In genomic region chr1:94047914-94048313, GRCh38 we compare ENCODE assay signal across 15 cellular contexts.
A peak's percentile ranks its signal among the peaks of the same experiment; 100 is the strongest.
DNase-seq lines count a peak whose midpoint lies in the region; ATAC-seq and TF ChIP-seq lines count a peak whose summit lies in the region.
"Had no signal": no experiment of that assay in that cellular context is flagged by ENCODE, and none has a peak within 500 bp of the region (broad histone marks: within the 10 kb centered on the region; RNA-seq: fewer than 3 reads in every experiment).

No MANE protein-coding gene starts in this region.

- H4K8ac ChIP-seq in IMR-90 (ENCODE audit: low read depth in 2 of 2, low read length in 2 of 2), result no peak overlapping the region

- CTCF ChIA-PET in IMR-90 (lab: Yijun Ruan, JAX) (interaction anchor here (2.3 kb wide), 1 partner anchor 288 kb away, joined by 8 read pairs; no protein-coding TSS in a partner anchor), PC-9 (lab: Charles Lee) (no interaction called here)

- no peaks in the 10 kb centered on the region for H3K36me3 ChIP-seq in IMR-90 (ENCODE audit: control insufficient read depth, insufficient read depth, low read length)
- no peaks in the 10 kb centered on the region for H3K36me3 ChIP-seq in subcutaneous abdominal adipose tissue (ENCODE audit: control insufficient read depth in 5 of 5, insufficient read depth in 5 of 5, low read length in 5 of 5)
- no peaks in the 10 kb centered on the region for H3K36me3 ChIP-seq in PC-9 (ENCODE audit: low read depth)

- H3K27me3 Mint-ChIP-seq in mesothelial cell of epicardium (ENCODE audit: low read depth), result no peaks in the 10 kb centered on the region
- H3K27me3 Mint-ChIP-seq in activated T-cell treated with anti-CD3 and anti-CD28 coated beads, Interleukin-2, amount 50 U/mL, for 72 hours (ENCODE audit: low read depth), result peaks cover 7% of the 10 kb centered on the region

- TF ChIP-seq CTCF in IMR-90 (conservative IDR thresholded peaks at IDR 0.05; ENCODE audit: low read depth, low read length) (no peak), coronary artery (IDR thresholded peaks at IDR 0.05) (no peak), mesothelial cell of epicardium (IDR thresholded peaks at IDR 0.05; ENCODE audit: unreplicated experiment) (no peak), PC-9 (conservative IDR thresholded peaks at IDR 0.05) (no peak)

- no peak overlapping the region for H2BK5ac ChIP-seq in IMR-90 (ENCODE audit: low read depth, low read length, poor library complexity, severe bottlenecking)

- H3K79me1 ChIP-seq in IMR-90 (ENCODE audit: low read depth in 1 of 2, low read length in 2 of 2), result no peaks in the 10 kb centered on the region

- no peak for DNase-seq in IMR-90
- no peak for DNase-seq in coronary artery (ENCODE audit: low spot score)
- DNase-seq in mesothelial cell of epicardium (ENCODE audit: low spot score in 2 of 2, unreplicated experiment in 2 of 2), result no peak
- no peak for DNase-seq in PC-9
- DNase-seq in activated T-cell treated with anti-CD3 and anti-CD28 coated beads, Interleukin-2, amount 50 U/mL, for 72 hours, result no peak
- no peak for DNase-seq in superior temporal gyrus (ENCODE audit: extremely low spot score)
- no peak for DNase-seq in posterior vena cava (ENCODE audit: low spot score)
- DNase-seq: activated T-cell treated with anti-CD3 and anti-CD28 coated beads for 4 hours; Calu3; NCI-H1105; NCI-H2227 treated with DMSO at 0.1 percent for 48 hours; stimulated activated CD4-positive, alpha-beta T cell treated with anti-CD3 and anti-CD28 coated beads, Interleukin-4, amount 100 ng/mL, for 1 hour; T-cell had no signal

- no peak overlapping the region; the same call in 1 of the 2 replicates for H4K91ac ChIP-seq in IMR-90 (ENCODE audit: insufficient read depth, low read depth, low read length)

- intact Hi-C loops in IMR-90 (cut with micrococcal nuclease), result loop anchor here (5.0 kb wide), 1 partner anchor 189 kb away; the partner anchor contains the start of gene ARHGAP29
- intact Hi-C loops in PC-9 (cut with micrococcal nuclease; ENCODE audit: unreplicated experiment), result loop anchor here (5.0 kb wide), 2 partner anchors 119 to 199 kb away; no protein-coding TSS in a partner anchor
- intact Hi-C loops in posterior vena cava (cut with DNase I), result loop anchor here in 1 of 2 donors (5.0 kb wide), 1 partner anchor 289 kb away; no protein-coding TSS in a partner anchor

- H2AK5ac ChIP-seq in IMR-90 (ENCODE audit: low read depth, low read length), result no peak overlapping the region

- H2AFZ ChIP-seq in IMR-90 (replicated peaks; ENCODE audit: low read length, poor library complexity) (no peak overlapping the region), PC-9 (no peak overlapping the region)

- H3K27ac ChIP-seq in IMR-90 (ENCODE audit: insufficient read depth, low read length), result no peak overlapping the region
- peak overlapping the region; percentile 44 to 73 for H3K27ac ChIP-seq in coronary artery
- peak overlapping the region; percentile 90 for H3K27ac ChIP-seq in subcutaneous abdominal adipose tissue (ENCODE audit: low read depth, low read length)
- no peak overlapping the region for H3K27ac ChIP-seq in PC-9

- H3K9me3 Mint-ChIP-seq in mesothelial cell of epicardium, result no peaks in the 10 kb centered on the region
- no peaks in the 10 kb centered on the region for H3K9me3 Mint-ChIP-seq in activated T-cell treated with anti-CD3 and anti-CD28 coated beads, Interleukin-2, amount 50 U/mL, for 72 hours
- H3K9me3 Mint-ChIP-seq: IgD-negative memory B cell, T-cell had no signal

- peak overlapping the region; percentile 10 for H3K27ac Mint-ChIP-seq in mesothelial cell of epicardium
- H3K27ac Mint-ChIP-seq in activated T-cell treated with anti-CD3 and anti-CD28 coated beads, Interleukin-2, amount 50 U/mL, for 72 hours, result no peak overlapping the region
- H3K27ac Mint-ChIP-seq: IgD-negative memory B cell, T-cell had no signal

- H2BK20ac ChIP-seq in IMR-90 (ENCODE audit: low read depth, low read length), result 0 out of 2 replicates have a peak overlapping the region, but pooled peaks have one; percentile 51

- H3K4me3 ChIP-seq in IMR-90 (ENCODE audit: insufficient read depth, low read depth, low read length), result no peak overlapping the region
- no peak overlapping the region for H3K4me3 ChIP-seq in coronary artery
- no peak overlapping the region for H3K4me3 ChIP-seq in subcutaneous abdominal adipose tissue (ENCODE audit: low read depth in 1 of 5, low read length in 5 of 5)
- no peak overlapping the region for H3K4me3 ChIP-seq in PC-9

- no peak overlapping the region for H3K56ac ChIP-seq in IMR-90 (ENCODE audit: extremely low read depth, insufficient read depth, low read length)

- H3K9ac ChIP-seq in IMR-90 (ENCODE audit: low read depth, low read length) (no peak overlapping the region), subcutaneous abdominal adipose tissue (ENCODE audit: low read length in 5 of 5) (peak overlapping the region in 3 of 5 donors; percentile 10 to 44 (median 30))

- 0 out of 2 replicates have a peak overlapping the region, but pooled peaks have one; percentile 7 for H2BK120ac ChIP-seq in IMR-90 (ENCODE audit: low read depth, low read length)

- H3K4me2 ChIP-seq in IMR-90 (ENCODE audit: low read depth, low read length) (no peak overlapping the region), PC-9 (no peak overlapping the region)

- no peak overlapping the region for H3K23ac ChIP-seq in IMR-90 (ENCODE audit: low read depth, low read length)

- no peak overlapping the region for H4K5ac ChIP-seq in IMR-90 (ENCODE audit: low read depth, low read length)

- H3K4me1 Mint-ChIP-seq in mesothelial cell of epicardium, result peaks cover 38% of the 10 kb centered on the region
- peaks cover 16% of the 10 kb centered on the region for H3K4me1 Mint-ChIP-seq in activated T-cell treated with anti-CD3 and anti-CD28 coated beads, Interleukin-2, amount 50 U/mL, for 72 hours (ENCODE audit: low read depth)

- no peaks in the 10 kb centered on the region for H3K9me2 ChIP-seq in PC-9 (ENCODE audit: insufficient read depth)

- no CpG with 5 or more reads among the region's 2 CpGs for WGBS in IMR-90 (ENCODE audit: extremely low coverage in 2 of 2, insufficient read length in 1 of 2), 2 experiments

- no peak overlapping the region for H3K14ac ChIP-seq in IMR-90 (replicated peaks; ENCODE audit: low read depth, low read length)

- H3K4ac ChIP-seq in IMR-90 (ENCODE audit: low read depth, low read length), result no peak overlapping the region

- H4K20me1 ChIP-seq in IMR-90 (ENCODE audit: insufficient read depth, low read length), result no peaks in the 10 kb centered on the region
- no peaks in the 10 kb centered on the region for H4K20me1 ChIP-seq in PC-9 (ENCODE audit: insufficient read depth)

- BruUV-seq in IMR-90 (replicated peaks; lab: Mats Ljungman, UMichigan) (no TSS peak), PC-9 (replicated peaks; lab: Mats Ljungman, UMichigan) (no TSS peak)

- peaks cover 10% of the 10 kb centered on the region; the same call in 1 of the 2 replicates for H3K4me1 ChIP-seq in IMR-90 (ENCODE audit: control insufficient read depth, insufficient read depth, low read length)
- peaks cover 21 to 64% (median 44%) of the 10 kb centered on the region in 5 donors for H3K4me1 ChIP-seq in subcutaneous abdominal adipose tissue (ENCODE audit: control insufficient read depth in 5 of 5, insufficient read depth in 5 of 5, low read length in 5 of 5)
- H3K4me1 ChIP-seq in PC-9 (replicated peaks; ENCODE audit: insufficient read depth), result peaks cover 46% of the 10 kb centered on the region

- H2BK15ac ChIP-seq in IMR-90 (ENCODE audit: low read depth, low read length), result no peak overlapping the region

- peaks cover 31% of the 10 kb centered on the region for H3F3A ChIP-seq in PC-9 (ENCODE audit: insufficient read depth, low read depth)

- POLR2A ChIA-PET in IMR-90 (lab: Charles Lee; ENCODE audit: unreplicated experiment) (no interaction called here), PC-9 (lab: Charles Lee; ENCODE audit: unreplicated experiment) (no interaction called here)

- H3K36me3 Mint-ChIP-seq in mesothelial cell of epicardium, result no peaks in the 10 kb centered on the region
- no peaks in the 10 kb centered on the region for H3K36me3 Mint-ChIP-seq in activated T-cell treated with anti-CD3 and anti-CD28 coated beads, Interleukin-2, amount 50 U/mL, for 72 hours (ENCODE audit: insufficient read depth in 2 of 2)
- H3K36me3 Mint-ChIP-seq: IgD-negative memory B cell, T-cell had no signal

- dilution Hi-C loops in IMR-90 (cut with HindIII; ENCODE audit: low sequenced_read_pairs, unreplicated experiment), result no loop called here

- no peak for TF ChIP-seq POLR2A in IMR-90 (IDR thresholded peaks at IDR 0.05; ENCODE audit: low read depth, low read length)

- H3K9me1 ChIP-seq in IMR-90 (ENCODE audit: insufficient read depth, low read length), result peaks cover 12% of the 10 kb centered on the region

- H3K27me3 ChIP-seq in IMR-90 (ENCODE audit: control insufficient read depth, insufficient read depth, low read length) (no peaks in the 10 kb centered on the region), subcutaneous abdominal adipose tissue (ENCODE audit: control insufficient read depth in 5 of 5, insufficient read depth in 4 of 5, low read length in 5 of 5) (no peaks in the 10 kb centered on the region), PC-9 (ENCODE audit: insufficient read depth, low read depth) (no peaks in the 10 kb centered on the region)

- no peak for TF ChIP-seq RAD21 in IMR-90 (IDR thresholded peaks at IDR 0.05; ENCODE audit: low read length)

- H3K4me3 Mint-ChIP-seq in mesothelial cell of epicardium, result no peak overlapping the region
- no peak overlapping the region for H3K4me3 Mint-ChIP-seq in activated T-cell treated with anti-CD3 and anti-CD28 coated beads, Interleukin-2, amount 50 U/mL, for 72 hours
- H3K4me3 Mint-ChIP-seq: T-cell had no signal

- H3K9me3 ChIP-seq in IMR-90 (ENCODE audit: control insufficient read depth, insufficient read depth, low read length) (no peaks in the 10 kb centered on the region), subcutaneous abdominal adipose tissue (ENCODE audit: control insufficient read depth in 5 of 5, low read length in 5 of 5) (no peaks in the 10 kb centered on the region), PC-9 (ENCODE audit: insufficient read depth, low read depth) (no peaks in the 10 kb centered on the region)

- no peaks in the 10 kb centered on the region for H3K79me2 ChIP-seq in PC-9 (ENCODE audit: low read depth)

- no peak overlapping the region for H3K18ac ChIP-seq in IMR-90 (ENCODE audit: low read depth, low read length)

- no peak overlapping the region for H2AK9ac ChIP-seq in IMR-90 (replicated peaks; ENCODE audit: low read depth, low read length, poor library complexity)

- no peak for ATAC-seq in IMR-90 (ENCODE audit: low read depth)
- no peak for ATAC-seq in activated T-cell treated with anti-CD3 and anti-CD28 coated beads, Interleukin-2, amount 50 U/mL, for 72 hours (replicated peaks in 1 of 2)
- ATAC-seq: T-cell had no signal

- in situ Hi-C loops in IMR-90 (cut with MboI; ENCODE audit: low sequenced_read_pairs), result loop anchor here (25.0 kb wide), 1 partner anchor 414 kb away; no protein-coding TSS in a partner anchor

TF ChIP-seq in IMR-90, 13 proteins besides CTCF, POLR2A, EP300 and RAD21:
- no peak for TF ChIP-seq NFE2L2 (IDR thresholded peaks at IDR 0.05; ENCODE audit: low read depth, low read length)
TF ChIP-seq in IMR-90: peak in this region for 0.

Comparison
In these comparisons a context has a peak if more than half of its experiments do, and no peak if none do; other contexts are left out.
1. H3K27ac ChIP-seq: peak in coronary artery (2 of 2) and subcutaneous abdominal adipose tissue (single experiment); none in IMR-90 (single experiment) and PC-9 (single experiment).